ENCODE assay signal across 15 cellular contexts in the genomic region with DNA sequence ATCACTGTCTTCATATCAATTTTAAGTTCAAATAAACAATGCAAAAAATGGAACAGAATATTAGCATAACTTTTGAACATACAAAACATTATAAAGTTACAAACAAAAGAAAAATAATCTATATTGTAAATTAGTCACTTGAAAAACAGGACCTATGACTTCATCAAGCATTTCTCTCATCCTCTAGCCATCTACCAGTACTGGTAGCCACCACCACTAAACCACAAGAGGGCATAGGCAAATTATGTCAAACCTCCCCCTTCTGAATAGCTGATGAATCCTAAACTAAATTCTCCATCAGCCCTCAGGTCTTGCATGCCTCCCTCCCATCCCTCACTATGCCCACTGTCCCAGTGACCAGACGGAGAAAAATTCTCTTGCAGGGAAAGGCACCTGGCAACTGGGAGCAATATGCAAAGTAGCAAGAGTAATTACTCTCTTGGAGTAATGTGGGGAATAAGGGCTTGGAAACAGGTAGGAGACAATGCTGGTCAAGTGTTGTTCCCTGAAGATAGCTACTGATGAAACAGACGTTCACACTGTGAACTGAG. TPM values are rescaled to one million over a fixed set of nuclear protein-coding genes. Genes with fewer than 3 reads are reported as not detected.
DNase-seq lines count a peak whose midpoint lies in the region; ATAC-seq and TF ChIP-seq lines count a peak whose summit lies in the region.
"Had no signal": no experiment of that assay in that cellular context is flagged by ENCODE, and none has a peak within 500 bp of the region (broad histone marks: within the 10 kb centered on the region; RNA-seq: fewer than 3 reads in every experiment).

No MANE protein-coding gene starts in this region.

- TF ChIP-seq CTCF in LNCAP (IDR thresholded peaks at IDR 0.05) (peak; percentile 19; the same call in 1 of the 2 replicates), brain microvascular endothelial cell (IDR thresholded peaks at IDR 0.05; ENCODE audit: low read depth, low read length, missing control alignments) (peak; percentile 9), right lobe of liver (IDR thresholded peaks at IDR 0.05) (peak; percentile 10 to 20 (median 14))

- peak; percentile 42 for DNase-seq in G401 (ENCODE audit: low spot score)
- DNase-seq in brain microvascular endothelial cell = peak; percentile 16
- no peak for DNase-seq in right lobe of liver
- DNase-seq in SHP77 (lab: John Stamatoyannopoulos, UW) = no peak
- DNase-seq in stimulated activated effector memory CD8-positive, alpha-beta T cell treated with anti-CD3 and anti-CD28 coated beads, Interleukin-12 subunit alpha, Interleukin-12 subunit beta, amount 100 ng/mL, for 72 hours (ENCODE audit: low spot score in 2 of 2) = no peak
- DNase-seq: activated CD8-positive, alpha-beta memory T cell treated with anti-CD3 and anti-CD28 coated beads, Interleukin-2, amount 10 ng/mL, durations not matched to agents 7 days and 5 days; activated naive CD4-positive, alpha-beta T cell treated with anti-CD3 and anti-CD28 coated beads, Interleukin-2, amount 10 ng/mL, durations not matched to agents 7 days and 5 days; central memory CD4-positive, alpha-beta T cell; MV-4-11; SHP77 treated with DMSO at 0.1 percent for 48 hours; tibial artery had no signal

- in situ Hi-C loops in G401 (cut with HindIII; ENCODE audit: low sequenced_read_pairs) (no loop called here), brain microvascular endothelial cell (cut with HindIII; ENCODE audit: low pct_ligation_motif_present, low sequenced_read_pairs) (no loop called here)

- H3K9me3 ChIP-seq in right lobe of liver = no peaks in the 10 kb centered on the region
- H3K9me3 ChIP-seq: neutrophil, tibial artery had no signal

- no peaks in the 10 kb centered on the region for H3K4me1 Mint-ChIP-seq in stimulated activated effector memory CD8-positive, alpha-beta T cell treated with anti-CD3 and anti-CD28 coated beads, Interleukin-12 subunit alpha, Interleukin-12 subunit beta, amount 100 ng/mL, for 72 hours
- H3K4me1 Mint-ChIP-seq: activated naive CD4-positive, alpha-beta T cell treated with anti-CD3 and anti-CD28 coated beads, Interleukin-2, amount 10 ng/mL, durations not matched to agents 7 days and 5 days had no signal

- H3K4me3 ChIP-seq in brain microvascular endothelial cell (ENCODE audit: low read depth, low read length) (no peak overlapping the region), right lobe of liver (no peak overlapping the region)
- H3K4me3 ChIP-seq: tibial artery had no signal

- no peak overlapping the region for H3K27ac Mint-ChIP-seq in stimulated activated effector memory CD8-positive, alpha-beta T cell treated with anti-CD3 and anti-CD28 coated beads, Interleukin-12 subunit alpha, Interleukin-12 subunit beta, amount 100 ng/mL, for 72 hours
- H3K27ac Mint-ChIP-seq: activated CD8-positive, alpha-beta memory T cell treated with anti-CD3 and anti-CD28 coated beads, Interleukin-2, amount 10 ng/mL, durations not matched to agents 7 days and 5 days; activated naive CD4-positive, alpha-beta T cell treated with anti-CD3 and anti-CD28 coated beads, Interleukin-2, amount 10 ng/mL, durations not matched to agents 7 days and 5 days had no signal

- H3K27me3 ChIP-seq in brain microvascular endothelial cell (replicated peaks) = no peaks in the 10 kb centered on the region
- H3K27me3 ChIP-seq in right lobe of liver = no peaks in the 10 kb centered on the region
- H3K27me3 ChIP-seq: neutrophil, tibial artery had no signal

- WGBS in right lobe of liver (ENCODE audit: insufficient coverage, low coverage, low lambda C conversion rate, missing lambda C conversion rate) = 73% methylated on average over 2 of the region's 2 CpGs

- no peaks in the 10 kb centered on the region for H3K4me1 ChIP-seq in right lobe of liver
- H3K4me1 ChIP-seq: tibial artery had no signal

- no peaks in the 10 kb centered on the region for H3K9me3 Mint-ChIP-seq in stimulated activated effector memory CD8-positive, alpha-beta T cell treated with anti-CD3 and anti-CD28 coated beads, Interleukin-12 subunit alpha, Interleukin-12 subunit beta, amount 100 ng/mL, for 72 hours
- H3K9me3 Mint-ChIP-seq: activated naive CD4-positive, alpha-beta T cell treated with anti-CD3 and anti-CD28 coated beads, Interleukin-2, amount 10 ng/mL, durations not matched to agents 7 days and 5 days had no signal

- peaks cover 51% of the 10 kb centered on the region for H3K36me3 Mint-ChIP-seq in stimulated activated effector memory CD8-positive, alpha-beta T cell treated with anti-CD3 and anti-CD28 coated beads, Interleukin-12 subunit alpha, Interleukin-12 subunit beta, amount 100 ng/mL, for 72 hours

- H3K36me3 ChIP-seq in brain microvascular endothelial cell (replicated peaks) (no peaks in the 10 kb centered on the region), right lobe of liver (peaks cover 0 to 23% (median 1%) of the 10 kb centered on the region in 4 donors)

- no peak for TF ChIP-seq POLR2A in right lobe of liver (IDR thresholded peaks at IDR 0.05)

- peak in 2 of 4 donors; percentile 30 to 38 for ATAC-seq in right lobe of liver
- no peak for ATAC-seq in HG03025 (IDR thresholded peaks at IDR 0.05; ENCODE audit: low FRiP score, unreplicated experiment)
- no peak for ATAC-seq in HG03520 (IDR thresholded peaks at IDR 0.05; ENCODE audit: unreplicated experiment)
- ATAC-seq in stimulated activated effector memory CD8-positive, alpha-beta T cell treated with anti-CD3 and anti-CD28 coated beads, Interleukin-12 subunit alpha, Interleukin-12 subunit beta, amount 100 ng/mL, for 72 hours = no peak
- ATAC-seq: activated CD8-positive, alpha-beta memory T cell treated with anti-CD3 and anti-CD28 coated beads, Interleukin-2, amount 10 ng/mL, durations not matched to agents 7 days and 5 days had no signal

- intact Hi-C loops in right lobe of liver (cut with DNase I) = no loop called here

- no peak overlapping the region for H3K4me3 Mint-ChIP-seq in stimulated activated effector memory CD8-positive, alpha-beta T cell treated with anti-CD3 and anti-CD28 coated beads, Interleukin-12 subunit alpha, Interleukin-12 subunit beta, amount 100 ng/mL, for 72 hours
- H3K4me3 Mint-ChIP-seq: activated CD8-positive, alpha-beta memory T cell treated with anti-CD3 and anti-CD28 coated beads, Interleukin-2, amount 10 ng/mL, durations not matched to agents 7 days and 5 days; activated naive CD4-positive, alpha-beta T cell treated with anti-CD3 and anti-CD28 coated beads, Interleukin-2, amount 10 ng/mL, durations not matched to agents 7 days and 5 days had no signal

- H3K27ac ChIP-seq in brain microvascular endothelial cell (no peak overlapping the region), right lobe of liver (no peak overlapping the region)
- H3K27ac ChIP-seq: neutrophil, tibial artery had no signal

RNA-seq across cellular contexts. Expression of a gene that starts 37.1 kb away (rescaled TPM):
- total RNA-seq in G401 (2014; rRNA removed; shearing (Covaris generic)) = 7.5 and 13.1 TPM in 2 replicates
- total RNA-seq in right lobe of liver = 10 to 100 TPM in 3 of 6 experiments, 1 to 10 TPM in 3; 5.0 to 16.1 (median 8.3) TPM

Comparison
In these comparisons a context has a peak if more than half of its experiments do, and no peak if none do; other contexts are left out.
1. DNase-seq: peak in G401 (single experiment) and brain microvascular endothelial cell (single experiment); none in right lobe of liver (0 of 3), SHP77 (0 of 2) and stimulated activated effector memory CD8-positive, alpha-beta T cell treated with anti-CD3 and anti-CD28 coated beads, Interleukin-12 subunit alpha, Interleukin-12 subunit beta, amount 100 ng/mL, for 72 hours (0 of 2).
2. Peak in every context shown above with its lines, with median percentiles within 50 percentile points of each other: CTCF ChIP-seq.